In the genomic region with DNA sequence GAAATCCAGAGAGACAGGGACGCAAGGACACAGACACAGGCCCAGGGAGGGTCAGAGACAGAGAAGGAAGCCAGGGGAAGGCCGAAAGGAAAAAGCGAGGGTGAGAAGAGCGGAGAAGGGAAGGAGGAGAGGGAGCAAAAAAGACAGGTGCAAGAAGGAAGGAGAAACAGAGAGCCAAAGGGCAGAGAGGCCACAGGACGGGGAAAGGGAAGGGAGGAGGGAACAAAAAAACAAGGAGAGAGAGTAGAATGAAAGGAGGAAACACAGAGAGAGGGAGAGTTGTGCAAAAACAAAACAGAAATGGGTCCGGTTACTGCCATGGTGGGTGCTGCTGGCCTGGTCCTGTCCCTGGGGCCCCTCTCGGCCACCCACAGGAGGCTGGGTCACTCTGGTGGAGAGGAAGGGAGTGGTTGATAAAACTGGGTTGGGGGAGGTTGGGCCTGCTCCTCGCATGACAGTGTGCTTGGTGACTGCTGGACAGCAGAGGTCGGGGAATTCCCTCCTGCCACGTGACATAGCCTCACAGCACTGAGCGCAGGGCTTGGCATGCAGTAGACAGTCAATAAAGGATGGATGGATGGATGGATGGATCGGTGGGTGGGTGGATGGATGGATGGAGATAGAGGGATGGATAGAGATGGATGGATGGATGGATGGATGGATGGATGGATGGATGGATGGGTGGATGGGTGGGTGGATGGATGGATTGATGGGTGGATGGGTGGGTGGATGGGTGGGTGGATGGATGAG, we compare ENCODE assay signal across 2 cellular contexts.
TF ChIP-seq lines count a peak whose summit lies in the region.

No MANE protein-coding gene starts in this region.

TF ChIP-seq in HEK293, 187 proteins besides CTCF, POLR2A, EP300 and RAD21:
- TF ChIP-seq KLF8 (tag by site-specific recombination; IDR thresholded peaks at IDR 0.05) (no peak), MYNN (tag by site-specific recombination; IDR thresholded peaks at IDR 0.05; ENCODE audit: borderline replicate concordance) (no peak), ZFHX2 (tag by site-specific recombination; conservative IDR thresholded peaks at IDR 0.05) (peak; percentile 84), ZBTB17 (tag by site-specific recombination; IDR thresholded peaks at IDR 0.05) (peak; percentile 37; the same call in 1 of the 2 replicates), EGR2 (tag by site-specific recombination; IDR thresholded peaks at IDR 0.05; ENCODE audit: low read depth) (peak; percentile 87), ZNF366 (tag by site-specific recombination; conservative IDR thresholded peaks at IDR 0.05) (peak; percentile 91), PRDM1 (tag by site-specific recombination; IDR thresholded peaks at IDR 0.05) (peak; percentile 95)
- TF ChIP-seq, protein P1, sequence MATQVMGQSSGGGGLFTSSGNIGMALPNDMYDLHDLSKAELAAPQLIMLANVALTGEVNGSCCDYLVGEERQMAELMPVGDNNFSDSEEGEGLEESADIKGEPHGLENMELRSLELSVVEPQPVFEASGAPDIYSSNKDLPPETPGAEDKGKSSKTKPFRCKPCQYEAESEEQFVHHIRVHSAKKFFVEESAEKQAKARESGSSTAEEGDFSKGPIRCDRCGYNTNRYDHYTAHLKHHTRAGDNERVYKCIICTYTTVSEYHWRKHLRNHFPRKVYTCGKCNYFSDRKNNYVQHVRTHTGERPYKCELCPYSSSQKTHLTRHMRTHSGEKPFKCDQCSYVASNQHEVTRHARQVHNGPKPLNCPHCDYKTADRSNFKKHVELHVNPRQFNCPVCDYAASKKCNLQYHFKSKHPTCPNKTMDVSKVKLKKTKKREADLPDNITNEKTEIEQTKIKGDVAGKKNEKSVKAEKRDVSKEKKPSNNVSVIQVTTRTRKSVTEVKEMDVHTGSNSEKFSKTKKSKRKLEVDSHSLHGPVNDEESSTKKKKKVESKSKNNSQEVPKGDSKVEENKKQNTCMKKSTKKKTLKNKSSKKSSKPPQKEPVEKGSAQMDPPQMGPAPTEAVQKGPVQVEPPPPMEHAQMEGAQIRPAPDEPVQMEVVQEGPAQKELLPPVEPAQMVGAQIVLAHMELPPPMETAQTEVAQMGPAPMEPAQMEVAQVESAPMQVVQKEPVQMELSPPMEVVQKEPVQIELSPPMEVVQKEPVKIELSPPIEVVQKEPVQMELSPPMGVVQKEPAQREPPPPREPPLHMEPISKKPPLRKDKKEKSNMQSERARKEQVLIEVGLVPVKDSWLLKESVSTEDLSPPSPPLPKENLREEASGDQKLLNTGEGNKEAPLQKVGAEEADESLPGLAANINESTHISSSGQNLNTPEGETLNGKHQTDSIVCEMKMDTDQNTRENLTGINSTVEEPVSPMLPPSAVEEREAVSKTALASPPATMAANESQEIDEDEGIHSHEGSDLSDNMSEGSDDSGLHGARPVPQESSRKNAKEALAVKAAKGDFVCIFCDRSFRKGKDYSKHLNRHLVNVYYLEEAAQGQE (tag by site-specific recombination; IDR thresholded peaks at IDR 0.05), result 0 out of 2 replicates have a peak, but pooled peaks have one; percentile 33
- TF ChIP-seq, protein P2, sequence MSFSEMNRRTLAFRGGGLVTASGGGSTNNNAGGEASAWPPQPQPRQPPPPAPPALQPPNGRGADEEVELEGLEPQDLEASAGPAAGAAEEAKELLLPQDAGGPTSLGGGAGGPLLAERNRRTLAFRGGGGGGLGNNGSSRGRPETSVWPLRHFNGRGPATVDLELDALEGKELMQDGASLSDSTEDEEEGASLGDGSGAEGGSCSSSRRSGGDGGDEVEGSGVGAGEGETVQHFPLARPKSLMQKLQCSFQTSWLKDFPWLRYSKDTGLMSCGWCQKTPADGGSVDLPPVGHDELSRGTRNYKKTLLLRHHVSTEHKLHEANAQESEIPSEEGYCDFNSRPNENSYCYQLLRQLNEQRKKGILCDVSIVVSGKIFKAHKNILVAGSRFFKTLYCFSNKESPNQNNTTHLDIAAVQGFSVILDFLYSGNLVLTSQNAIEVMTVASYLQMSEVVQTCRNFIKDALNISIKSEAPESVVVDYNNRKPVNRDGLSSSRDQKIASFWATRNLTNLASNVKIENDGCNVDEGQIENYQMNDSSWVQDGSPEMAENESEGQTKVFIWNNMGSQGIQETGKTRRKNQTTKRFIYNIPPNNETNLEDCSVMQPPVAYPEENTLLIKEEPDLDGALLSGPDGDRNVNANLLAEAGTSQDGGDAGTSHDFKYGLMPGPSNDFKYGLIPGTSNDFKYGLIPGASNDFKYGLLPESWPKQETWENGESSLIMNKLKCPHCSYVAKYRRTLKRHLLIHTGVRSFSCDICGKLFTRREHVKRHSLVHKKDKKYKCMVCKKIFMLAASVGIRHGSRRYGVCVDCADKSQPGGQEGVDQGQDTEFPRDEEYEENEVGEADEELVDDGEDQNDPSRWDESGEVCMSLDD (tag by site-specific recombination; IDR thresholded peaks at IDR 0.05), result no peak

TF ChIP-seq in GM12878, 131 proteins besides CTCF, POLR2A, EP300 and RAD21:
- TF ChIP-seq USF1 (IDR thresholded peaks at IDR 0.05; ENCODE audit: borderline replicate concordance, extremely low read length, insufficient read depth, low read depth, low read length), result peak; percentile 66
- no peak for TF ChIP-seq ZZZ3 (IDR thresholded peaks at IDR 0.05; ENCODE audit: control insufficient read depth, insufficient read length, low read depth)
- peak; percentile 66; the same call in 1 of the 2 replicates for TF ChIP-seq RAD51 (IDR thresholded peaks at IDR 0.05)
- TF ChIP-seq, protein P3, sequence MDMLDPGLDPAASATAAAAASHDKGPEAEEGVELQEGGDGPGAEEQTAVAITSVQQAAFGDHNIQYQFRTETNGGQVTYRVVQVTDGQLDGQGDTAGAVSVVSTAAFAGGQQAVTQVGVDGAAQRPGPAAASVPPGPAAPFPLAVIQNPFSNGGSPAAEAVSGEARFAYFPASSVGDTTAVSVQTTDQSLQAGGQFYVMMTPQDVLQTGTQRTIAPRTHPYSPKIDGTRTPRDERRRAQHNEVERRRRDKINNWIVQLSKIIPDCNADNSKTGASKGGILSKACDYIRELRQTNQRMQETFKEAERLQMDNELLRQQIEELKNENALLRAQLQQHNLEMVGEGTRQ (IDR thresholded peaks at IDR 0.05; ENCODE audit: borderline replicate concordance, low read depth, low read length), result peak; percentile 13; the same call in 1 of the 2 replicates
- TF ChIP-seq BHLHE40 (IDR thresholded peaks at IDR 0.05; ENCODE audit: borderline replicate concordance in 1 of 2, low read depth in 2 of 2, low read length in 1 of 2), result 0 out of 4 replicates have a peak, but pooled peaks of 1 of the 2 experiments have one; percentile 9
- no peak for TF ChIP-seq KLF5 (IDR thresholded peaks at IDR 0.05; ENCODE audit: partially characterized antibody)
- TF ChIP-seq ATF7 (IDR thresholded peaks at IDR 0.05; ENCODE audit: low read depth), result no peak
- no peak for TF ChIP-seq E2F4 (IDR thresholded peaks at IDR 0.05; ENCODE audit: low read depth, low read length)
- TF ChIP-seq BCLAF1 (IDR thresholded peaks at IDR 0.05), result no peak
- no peak for TF ChIP-seq SRF (IDR thresholded peaks at IDR 0.05; ENCODE audit: low read depth in 2 of 2, low read length in 2 of 2)
- TF ChIP-seq, protein P4, sequence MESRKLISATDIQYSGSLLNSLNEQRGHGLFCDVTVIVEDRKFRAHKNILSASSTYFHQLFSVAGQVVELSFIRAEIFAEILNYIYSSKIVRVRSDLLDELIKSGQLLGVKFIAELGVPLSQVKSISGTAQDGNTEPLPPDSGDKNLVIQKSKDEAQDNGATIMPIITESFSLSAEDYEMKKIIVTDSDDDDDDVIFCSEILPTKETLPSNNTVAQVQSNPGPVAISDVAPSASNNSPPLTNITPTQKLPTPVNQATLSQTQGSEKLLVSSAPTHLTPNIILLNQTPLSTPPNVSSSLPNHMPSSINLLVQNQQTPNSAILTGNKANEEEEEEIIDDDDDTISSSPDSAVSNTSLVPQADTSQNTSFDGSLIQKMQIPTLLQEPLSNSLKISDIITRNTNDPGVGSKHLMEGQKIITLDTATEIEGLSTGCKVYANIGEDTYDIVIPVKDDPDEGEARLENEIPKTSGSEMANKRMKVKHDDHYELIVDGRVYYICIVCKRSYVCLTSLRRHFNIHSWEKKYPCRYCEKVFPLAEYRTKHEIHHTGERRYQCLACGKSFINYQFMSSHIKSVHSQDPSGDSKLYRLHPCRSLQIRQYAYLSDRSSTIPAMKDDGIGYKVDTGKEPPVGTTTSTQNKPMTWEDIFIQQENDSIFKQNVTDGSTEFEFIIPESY (IDR thresholded peaks at IDR 0.05), result no peak
- no peak for TF ChIP-seq POLR2AphosphoS2 (IDR thresholded peaks at IDR 0.05; ENCODE audit: low read depth, low read length)
- TF ChIP-seq, protein P1 (IDR thresholded peaks at IDR 0.05; ENCODE audit: low read depth, low read length), result peak; percentile 56; the same call in 1 of the 2 replicates
